ENCODE assay signal across 12 cellular contexts in genomic region chr22:46622081-46622521, GRCh38. TPM values are rescaled to one million over a fixed set of nuclear protein-coding genes. Genes with fewer than 3 reads are reported as not detected.
DNase-seq lines count a peak whose midpoint lies in the region; ATAC-seq and TF ChIP-seq lines count a peak whose summit lies in the region.
"Had no signal": no experiment of that assay in that cellular context is flagged by ENCODE, and none has a peak within 500 bp of the region (broad histone marks: within the 10 kb centered on the region; RNA-seq: fewer than 3 reads in every experiment).

No MANE protein-coding gene starts in this region.

- H3K4me2 ChIP-seq in DND-41 (ENCODE audit: insufficient read depth, low read length) = no peak overlapping the region

- H4K20me1 ChIP-seq in DND-41 (ENCODE audit: insufficient read depth, low read length) = peaks cover 57% of the 10 kb centered on the region

- H3K4me1 ChIP-seq in DND-41 (ENCODE audit: insufficient read depth, low read length) = peaks cover 60% of the 10 kb centered on the region
- H3K4me1 ChIP-seq in SJCRH30 = peaks cover 23% of the 10 kb centered on the region
- peaks cover 65 to 73% of the 10 kb centered on the region in 2 experiments for H3K4me1 ChIP-seq in neutrophil (ENCODE audit: control insufficient read depth in 1 of 2, insufficient read depth in 1 of 2, low read depth in 1 of 2, low read length in 1 of 2)

- H3K27ac ChIP-seq in DND-41 (ENCODE audit: low read length) = peak overlapping the region; percentile 74
- 0 out of 2 replicates have a peak overlapping the region, but pooled peaks have one; percentile 6 for H3K27ac ChIP-seq in SJCRH30
- peak overlapping the region; percentile 86 for H3K27ac ChIP-seq in neutrophil

- TF ChIP-seq CTCF in DND-41 (IDR thresholded peaks at IDR 0.05; ENCODE audit: borderline replicate concordance, extremely low read depth, low read length, poor library complexity, severe bottlenecking) (no peak), neutrophil (IDR thresholded peaks at IDR 0.05) (no peak)

- H3K27me3 ChIP-seq in DND-41 (ENCODE audit: insufficient read depth, low read length, poor library complexity) = no peaks in the 10 kb centered on the region
- no peaks in the 10 kb centered on the region for H3K27me3 ChIP-seq in SJCRH30
- no peaks in the 10 kb centered on the region for H3K27me3 ChIP-seq in neutrophil

- ATAC-seq in DND-41 (ENCODE audit: insufficient read depth, low read depth) = no peak
- ATAC-seq in HG02642 (IDR thresholded peaks at IDR 0.05; ENCODE audit: poor library complexity, unreplicated experiment) = no peak
- ATAC-seq: mucosa of descending colon had no signal

- H3K79me2 ChIP-seq in DND-41 (ENCODE audit: insufficient read depth, low read length) = peaks cover 97% of the 10 kb centered on the region

- peaks cover 63% of the 10 kb centered on the region for H3K36me3 ChIP-seq in DND-41 (ENCODE audit: insufficient read depth, low read length)
- no peaks in the 10 kb centered on the region for H3K36me3 ChIP-seq in SJCRH30
- H3K36me3 ChIP-seq in neutrophil = peaks cover 5% of the 10 kb centered on the region

- H3K4me3 ChIP-seq in DND-41 (ENCODE audit: low read depth in 1 of 2, low read length in 2 of 2) (no peak overlapping the region), SJCRH30 (no peak overlapping the region), neutrophil (ENCODE audit: low read depth in 1 of 2, low read length in 1 of 2) (peak overlapping the region; percentile 54 to 58)
- H3K4me3 ChIP-seq: mucosa of descending colon had no signal

- H3K9me3 ChIP-seq in DND-41 (ENCODE audit: insufficient read depth, low read length, severe bottlenecking) (no peaks in the 10 kb centered on the region), SJCRH30 (replicated peaks) (no peaks in the 10 kb centered on the region), neutrophil (no peaks in the 10 kb centered on the region)
- H3K9me3 ChIP-seq: mucosa of descending colon had no signal

- H2AFZ ChIP-seq in DND-41 (ENCODE audit: low read depth, low read length) = no peak overlapping the region

- DNase-seq in DND-41 (no peak), SJCRH30 (peak; percentile 58 to 59), globus pallidus (ENCODE audit: low spot score) (peak; percentile 73), NCI-H146 (lab: John Stamatoyannopoulos, UW) (no peak)
- no peak for DNase-seq in stimulated activated naive CD4-positive, alpha-beta T cell treated with Interleukin-2 at 50 U/mL for 16 hours (lab: John Stamatoyannopoulos, UW)
- DNase-seq in activated T-cell treated with anti-CD3 and anti-CD28 coated beads, Interleukin-2, amount 50 U/mL, for 1 hour = no peak
- DNase-seq: COR-L47, foreskin fibroblast, T-helper 2 cell had no signal

- no peak overlapping the region for H3K9ac ChIP-seq in DND-41 (ENCODE audit: low read depth, low read length)

RNA-seq across cellular contexts. Expression of gene GRAMD4, which starts 1.9 kb away (rescaled TPM):
- total RNA-seq in SJCRH30 (2014; rRNA removed; shearing (Covaris generic)) = 8.6 and 8.8 TPM in 2 replicates

Comparison
In these comparisons a context has a peak if more than half of its experiments do, and no peak if none do; other contexts are left out.
1. DNase-seq: peak in SJCRH30 (2 of 2) and globus pallidus (single experiment); none in DND-41 (single experiment), stimulated activated naive CD4-positive, alpha-beta T cell treated with Interleukin-2 at 50 U/mL for 16 hours (single experiment), NCI-H146 (single experiment) and activated T-cell treated with anti-CD3 and anti-CD28 coated beads, Interleukin-2, amount 50 U/mL, for 1 hour (single experiment).
2. H3K27ac ChIP-seq: peak in every context shown above with its lines; median percentile 86 in neutrophil; 74 in DND-41; 6 in SJCRH30.
3. H3K4me3 ChIP-seq: peak in neutrophil (2 of 2); none in DND-41 (0 of 2) and SJCRH30 (single experiment).